In the genomic region with DNA sequence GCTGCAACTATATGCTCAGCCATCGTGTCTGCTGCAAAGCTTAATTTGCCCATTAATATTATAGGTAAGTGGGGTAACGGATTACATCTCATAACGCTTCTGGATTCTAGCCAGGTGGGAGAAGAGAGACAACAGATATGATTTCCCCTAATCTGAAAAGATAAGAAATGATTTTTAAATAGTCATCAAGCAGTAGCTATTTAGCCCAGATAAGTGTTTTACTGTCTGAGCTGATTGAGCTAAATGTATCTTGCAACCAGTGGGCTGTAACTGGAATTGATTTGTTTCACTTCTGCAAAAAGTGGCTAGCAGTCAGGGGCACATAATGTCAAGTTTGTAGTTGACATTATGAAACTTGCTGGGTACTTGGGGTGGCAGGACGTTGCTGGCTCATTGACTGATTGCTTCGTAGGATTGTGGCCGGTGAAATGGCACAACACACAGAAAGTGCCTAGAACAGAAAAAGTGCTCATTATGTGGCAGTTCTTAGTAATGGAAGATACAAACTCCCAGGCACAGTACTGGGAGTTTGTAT, we compare ENCODE assay signal across 11 cellular contexts. TPM values are rescaled to one million over a fixed set of nuclear protein-coding genes. Genes with fewer than 3 reads are reported as not detected.
DNase-seq lines count a peak whose midpoint lies in the region; ATAC-seq and TF ChIP-seq lines count a peak whose summit lies in the region.
"Had no signal": no experiment of that assay in that cellular context is flagged by ENCODE, and none has a peak within 500 bp of the region (broad histone marks: within the 10 kb centered on the region; RNA-seq: fewer than 3 reads in every experiment).

No MANE protein-coding gene starts in this region.

- 88 to 91% methylated on average over 6 of the region's 6 CpGs for WGBS in thyroid gland, 2 donors

- no peak overlapping the region for H3K27ac ChIP-seq in thyroid gland

- peaks cover 3% of the 10 kb centered on the region for H3K4me1 Mint-ChIP-seq in activated CD8-positive, alpha-beta T cell treated with anti-CD3 and anti-CD28 coated beads, Interleukin-2, amount 10 ng/mL, durations not matched to agents 7 days and 5 days (ENCODE audit: low read depth)
- peaks cover 4% of the 10 kb centered on the region for H3K4me1 Mint-ChIP-seq in activated naive CD4-positive, alpha-beta T cell treated with anti-CD3 and anti-CD28 coated beads for 36 hours (ENCODE audit: low read depth)
- H3K4me1 Mint-ChIP-seq in activated T-cell treated with anti-CD3 and anti-CD28 coated beads, Interleukin-2, amount 50 U/mL, for 72 hours (ENCODE audit: low read depth) = peaks cover 11% of the 10 kb centered on the region

- no peaks in the 10 kb centered on the region for H3K9me3 ChIP-seq in thyroid gland

- intact Hi-C loops in activated naive CD4-positive, alpha-beta T cell treated with anti-CD3 and anti-CD28 coated beads for 36 hours (cut with micrococcal nuclease) = no loop called here
- intact Hi-C loops in thyroid gland (cut with DNase I) = no loop called here

- POLR2A ChIA-PET in activated CD8-positive, alpha-beta T cell treated with anti-CD3 and anti-CD28 coated beads, Interleukin-2, amount 10 ng/mL, durations not matched to agents 7 days and 5 days (lab: Charles Lee) = interaction anchor here (1.2 to 1.6 kb wide), 2 partner anchors 11 to 19 kb away, joined by 4 to 5 read pairs; partner anchors contain the start of gene MED28

- DNase-seq in activated CD8-positive, alpha-beta T cell treated with anti-CD3 and anti-CD28 coated beads, Interleukin-2, amount 10 ng/mL, durations not matched to agents 7 days and 5 days = no peak
- DNase-seq in activated naive CD4-positive, alpha-beta T cell treated with anti-CD3 and anti-CD28 coated beads for 36 hours = no peak
- no peak for DNase-seq in KG1 (lab: John Stamatoyannopoulos, UW)
- no peak for DNase-seq in thyroid gland
- DNase-seq in activated T-cell treated with anti-CD3 and anti-CD28 coated beads, Interleukin-2, amount 50 U/mL, for 72 hours = no peak
- DNase-seq: DMS53, NCI-H524, occipital lobe had no signal

- no peak for TF ChIP-seq CTCF in thyroid gland (IDR thresholded peaks at IDR 0.05)

- H3K27me3 Mint-ChIP-seq in activated CD8-positive, alpha-beta T cell treated with anti-CD3 and anti-CD28 coated beads, Interleukin-2, amount 10 ng/mL, durations not matched to agents 7 days and 5 days (ENCODE audit: low read depth) = no peaks in the 10 kb centered on the region
- H3K27me3 Mint-ChIP-seq in activated naive CD4-positive, alpha-beta T cell treated with anti-CD3 and anti-CD28 coated beads for 36 hours (ENCODE audit: low read depth) = no peaks in the 10 kb centered on the region
- H3K27me3 Mint-ChIP-seq in activated T-cell treated with anti-CD3 and anti-CD28 coated beads, Interleukin-2, amount 50 U/mL, for 72 hours (ENCODE audit: low read depth) = no peaks in the 10 kb centered on the region

- peak; percentile 86 for ATAC-seq in GM18505 (IDR thresholded peaks at IDR 0.05; ENCODE audit: unreplicated experiment)
- peak; percentile 87 for ATAC-seq in GM21423 (IDR thresholded peaks at IDR 0.05; ENCODE audit: unreplicated experiment)
- ATAC-seq in HG03175 (IDR thresholded peaks at IDR 0.05; ENCODE audit: unreplicated experiment) = peak; percentile 94
- no peak for ATAC-seq in activated CD8-positive, alpha-beta T cell treated with anti-CD3 and anti-CD28 coated beads, Interleukin-2, amount 10 ng/mL, durations not matched to agents 7 days and 5 days
- ATAC-seq in activated T-cell treated with anti-CD3 and anti-CD28 coated beads, Interleukin-2, amount 50 U/mL, for 72 hours (replicated peaks in 1 of 2) = no peak

- CTCF ChIA-PET in activated CD8-positive, alpha-beta T cell treated with anti-CD3 and anti-CD28 coated beads, Interleukin-2, amount 10 ng/mL, durations not matched to agents 7 days and 5 days (lab: Charles Lee) = interaction anchor here (0.8 kb wide), 1 partner anchor 41 kb away, joined by 3 read pairs; no protein-coding TSS in a partner anchor
- CTCF ChIA-PET in activated naive CD4-positive, alpha-beta T cell treated with anti-CD3 and anti-CD28 coated beads for 36 hours (lab: Charles Lee) = interaction anchor here (0.5 to 1.0 kb wide), 2 partner anchors 14 to 238 kb away, joined by 3 to 4 read pairs; no protein-coding TSS in a partner anchor

- H3K4me1 ChIP-seq in thyroid gland = no peaks in the 10 kb centered on the region

- no peaks in the 10 kb centered on the region for H3K9me3 Mint-ChIP-seq in activated CD8-positive, alpha-beta T cell treated with anti-CD3 and anti-CD28 coated beads, Interleukin-2, amount 10 ng/mL, durations not matched to agents 7 days and 5 days (ENCODE audit: insufficient read depth)
- H3K9me3 Mint-ChIP-seq in activated naive CD4-positive, alpha-beta T cell treated with anti-CD3 and anti-CD28 coated beads for 36 hours = no peaks in the 10 kb centered on the region
- no peaks in the 10 kb centered on the region for H3K9me3 Mint-ChIP-seq in activated T-cell treated with anti-CD3 and anti-CD28 coated beads, Interleukin-2, amount 50 U/mL, for 72 hours

- peaks cover 66% of the 10 kb centered on the region for H3K36me3 Mint-ChIP-seq in activated CD8-positive, alpha-beta T cell treated with anti-CD3 and anti-CD28 coated beads, Interleukin-2, amount 10 ng/mL, durations not matched to agents 7 days and 5 days (ENCODE audit: low read depth)
- H3K36me3 Mint-ChIP-seq in activated naive CD4-positive, alpha-beta T cell treated with anti-CD3 and anti-CD28 coated beads for 36 hours (ENCODE audit: low read depth) = peaks cover 36% of the 10 kb centered on the region
- H3K36me3 Mint-ChIP-seq in activated T-cell treated with anti-CD3 and anti-CD28 coated beads, Interleukin-2, amount 50 U/mL, for 72 hours (ENCODE audit: insufficient read depth in 2 of 2) = peaks cover 10 to 14% of the 10 kb centered on the region in 2 donors

- no peak overlapping the region for H3K4me3 ChIP-seq in thyroid gland (replicated peaks in 1 of 3)

- H3K4me3 Mint-ChIP-seq in activated CD8-positive, alpha-beta T cell treated with anti-CD3 and anti-CD28 coated beads, Interleukin-2, amount 10 ng/mL, durations not matched to agents 7 days and 5 days = no peak overlapping the region
- H3K4me3 Mint-ChIP-seq in activated naive CD4-positive, alpha-beta T cell treated with anti-CD3 and anti-CD28 coated beads for 36 hours = no peak overlapping the region
- no peak overlapping the region for H3K4me3 Mint-ChIP-seq in activated T-cell treated with anti-CD3 and anti-CD28 coated beads, Interleukin-2, amount 50 U/mL, for 72 hours

- H3K27me3 ChIP-seq in thyroid gland = no peaks in the 10 kb centered on the region

- peak overlapping the region; percentile 46 for H3K27ac Mint-ChIP-seq in activated CD8-positive, alpha-beta T cell treated with anti-CD3 and anti-CD28 coated beads, Interleukin-2, amount 10 ng/mL, durations not matched to agents 7 days and 5 days
- H3K27ac Mint-ChIP-seq in activated naive CD4-positive, alpha-beta T cell treated with anti-CD3 and anti-CD28 coated beads for 36 hours = no peak overlapping the region
- H3K27ac Mint-ChIP-seq in activated T-cell treated with anti-CD3 and anti-CD28 coated beads, Interleukin-2, amount 50 U/mL, for 72 hours = no peak overlapping the region

- H3K36me3 ChIP-seq in thyroid gland = peaks cover 36 to 49% of the 10 kb centered on the region in 2 donors

- TF ChIP-seq POLR2A in GM18505 (IDR thresholded peaks at IDR 0.05; ENCODE audit: borderline replicate concordance, extremely low read depth, insufficient read depth, insufficient read length) (no peak), thyroid gland (IDR thresholded peaks at IDR 0.05) (no peak)

RNA-seq across cellular contexts. Expression of gene LAP3, which starts 18.5 kb away (rescaled TPM):
- total RNA-seq in activated CD8-positive, alpha-beta T cell treated with anti-CD3 and anti-CD28 coated beads, Interleukin-2, amount 10 ng/mL, durations not matched to agents 7 days and 5 days = 100 to 1,000 TPM; 147 to 154 TPM
- total RNA-seq in activated naive CD4-positive, alpha-beta T cell treated with anti-CD3 and anti-CD28 coated beads for 36 hours = 100 to 1,000 TPM; 109 to 111 TPM
- 10 to 100 TPM; 66.8 to 89.8 (median 81.6) TPM for total RNA-seq in thyroid gland
- 10 to 100 TPM; 72.5 to 97.7 TPM for total RNA-seq in activated T-cell treated with anti-CD3 and anti-CD28 coated beads, Interleukin-2, amount 50 U/mL, for 72 hours

RNA-seq across cellular contexts. Expression of gene MED28, which starts 18.9 kb away (rescaled TPM):
- 10 to 100 TPM; 55.2 to 58.4 TPM for total RNA-seq in activated CD8-positive, alpha-beta T cell treated with anti-CD3 and anti-CD28 coated beads, Interleukin-2, amount 10 ng/mL, durations not matched to agents 7 days and 5 days
- 10 to 100 TPM; 52.3 to 59.5 TPM for total RNA-seq in activated naive CD4-positive, alpha-beta T cell treated with anti-CD3 and anti-CD28 coated beads for 36 hours
- total RNA-seq in thyroid gland = 10 to 100 TPM; 14.9 to 25.6 (median 19.4) TPM
- total RNA-seq in activated T-cell treated with anti-CD3 and anti-CD28 coated beads, Interleukin-2, amount 50 U/mL, for 72 hours = 10 to 100 TPM; 38.6 to 44.5 TPM

Comparison
In these comparisons a context has a peak if more than half of its experiments do, and no peak if none do; other contexts are left out.
1. ATAC-seq: peak in GM18505 (single experiment), GM21423 (single experiment) and HG03175 (single experiment); none in activated CD8-positive, alpha-beta T cell treated with anti-CD3 and anti-CD28 coated beads, Interleukin-2, amount 10 ng/mL, durations not matched to agents 7 days and 5 days (single experiment) and activated T-cell treated with anti-CD3 and anti-CD28 coated beads, Interleukin-2, amount 50 U/mL, for 72 hours (0 of 2).